ENCODE assay signal across 23 cellular contexts in genomic region chr18:25066536-25066935, GRCh38.
DNase-seq lines count a peak whose midpoint lies in the region; TF ChIP-seq lines count a peak whose summit lies in the region.
"Had no signal": no experiment of that assay in that cellular context is flagged by ENCODE, and none has a peak within 500 bp of the region (broad histone marks: within the 10 kb centered on the region; RNA-seq: fewer than 3 reads in every experiment).

No MANE protein-coding gene starts in this region.

- 44% methylated on average over 2 of the region's 2 CpGs for WGBS in mesenchymal stem cell

- H3K14ac ChIP-seq in mesenchymal stem cell (ENCODE audit: low read length in 2 of 2), result no peak overlapping the region

- H3K4me1 ChIP-seq in mesenchymal stem cell (ENCODE audit: control insufficient read depth, insufficient read depth, low read depth, low read length), result no peaks in the 10 kb centered on the region
- H3K4me1 ChIP-seq: BE2C had no signal

- H3K4me2 ChIP-seq in mesenchymal stem cell (ENCODE audit: low read length, poor library complexity, severe bottlenecking), result no peak overlapping the region

- H3K27me3 ChIP-seq in mesenchymal stem cell (ENCODE audit: control insufficient read depth in 1 of 2, insufficient read depth in 1 of 2, low read length in 2 of 2), result no peaks in the 10 kb centered on the region
- H3K27me3 ChIP-seq: BE2C had no signal

- H3K23ac ChIP-seq in mesenchymal stem cell (ENCODE audit: low read length in 2 of 2), result no peak overlapping the region

- peak; percentile 30 for DNase-seq in DMS79 treated with DMSO at 0.1 percent for 48 hours (lab: John Stamatoyannopoulos, UW)
- no peak for DNase-seq in DMS79 (lab: John Stamatoyannopoulos, UW)
- peak; percentile 38 for DNase-seq in astrocyte of the spinal cord (ENCODE audit: low read depth, low spot score)
- DNase-seq in mesenchymal stem cell, result peak; percentile 3
- no peak for DNase-seq in HCEC 1CT
- no peak for DNase-seq in DMS153 (lab: John Stamatoyannopoulos, UW)
- no peak for DNase-seq in NCI-H2081 treated with DMSO at 0.1 percent for 48 hours (lab: John Stamatoyannopoulos, UW)
- DNase-seq in nucleus accumbens (lab: John Stamatoyannopoulos, UW), result no peak
- DNase-seq: BE2C; CD4-positive, CD25-positive, alpha-beta regulatory T cell; COR-L47; H7; Kasumi-1; NCI-H1105 treated with DMSO at 0.1 percent for 48 hours; NCI-H1694; NCI-H2107; NCI-H510A; NCI-H774; OCI-M1; RPMI8226; SIG-M5 had no signal

- H4K91ac ChIP-seq in mesenchymal stem cell (ENCODE audit: low read length), result no peak overlapping the region

- H3K36me3 ChIP-seq in mesenchymal stem cell (ENCODE audit: control insufficient read depth in 1 of 2, insufficient read depth in 2 of 2, low read depth in 1 of 2, low read length in 2 of 2), result peaks cover 5 to 20% of the 10 kb centered on the region in 2 experiments
- H3K36me3 ChIP-seq: BE2C had no signal

- peak overlapping the region in 1 of 2 experiments; percentile 68 for H3K18ac ChIP-seq in mesenchymal stem cell (ENCODE audit: low read depth in 1 of 2, low read length in 2 of 2)

- H3K79me1 ChIP-seq in mesenchymal stem cell (replicated peaks; ENCODE audit: low read length, poor library complexity, severe bottlenecking), result peaks cover 3% of the 10 kb centered on the region

- H3K9ac ChIP-seq in mesenchymal stem cell (ENCODE audit: low read length), result no peak overlapping the region

- no peaks in the 10 kb centered on the region for H3K9me3 ChIP-seq in mesenchymal stem cell (ENCODE audit: control insufficient read depth, low read length)
- H3K9me3 ChIP-seq: BE2C had no signal

- TF ChIP-seq CTCF in astrocyte of the spinal cord (IDR thresholded peaks at IDR 0.05; ENCODE audit: low read depth, low read length), result no peak

- no peak overlapping the region for H3K4ac ChIP-seq in mesenchymal stem cell (ENCODE audit: low read depth in 1 of 2, low read length in 2 of 2)

- H2BK15ac ChIP-seq in mesenchymal stem cell (ENCODE audit: low read depth, poor library complexity, severe bottlenecking), result no peak overlapping the region

- H2AFZ ChIP-seq in mesenchymal stem cell (ENCODE audit: low read depth, low read length), result no peak overlapping the region

- in situ Hi-C loops in astrocyte of the spinal cord (cut with HindIII; ENCODE audit: low sequenced_read_pairs), result no loop called here

- H2BK120ac ChIP-seq in mesenchymal stem cell (ENCODE audit: low read depth, low read length), result no peak overlapping the region

- H3K4me3 ChIP-seq in astrocyte of the spinal cord (ENCODE audit: low read depth, low read length), result no peak overlapping the region
- no peak overlapping the region for H3K4me3 ChIP-seq in mesenchymal stem cell (ENCODE audit: insufficient read depth in 1 of 2, low read depth in 1 of 2, low read length in 2 of 2)

- no peak overlapping the region for H4K8ac ChIP-seq in mesenchymal stem cell (ENCODE audit: low read length)

- no peak overlapping the region for H3K27ac ChIP-seq in mesenchymal stem cell (ENCODE audit: low read length, poor library complexity, severe bottlenecking)
- H3K27ac ChIP-seq: 22Rv1, HL-60 had no signal

- H2BK5ac ChIP-seq in mesenchymal stem cell (ENCODE audit: low read depth, low read length, poor library complexity, severe bottlenecking), result no peak overlapping the region

- H2BK12ac ChIP-seq in mesenchymal stem cell (ENCODE audit: low read length in 2 of 2), result no peak overlapping the region

- H2AK5ac ChIP-seq in mesenchymal stem cell (ENCODE audit: low read length, severe bottlenecking), result no peak overlapping the region

Comparison
In these comparisons a context has a peak if more than half of its experiments do, and no peak if none do; other contexts are left out.
1. DNase-seq: peak in DMS79 treated with DMSO at 0.1 percent for 48 hours (single experiment), astrocyte of the spinal cord (single experiment) and mesenchymal stem cell (single experiment); none in DMS79 (single experiment), HCEC 1CT (single experiment), DMS153 (single experiment), NCI-H2081 treated with DMSO at 0.1 percent for 48 hours (single experiment) and nucleus accumbens (0 of 56).